12 cellular contexts compared by ENCODE assay signal in genomic region chr19:6220385-6221191, GRCh38. TPM values are rescaled to one million over a fixed set of nuclear protein-coding genes. Genes with fewer than 3 reads are reported as not detected.
DNase-seq lines count a peak whose midpoint lies in the region; ATAC-seq and TF ChIP-seq lines count a peak whose summit lies in the region.
"Had no signal": no experiment of that assay in that cellular context is flagged by ENCODE, and none has a peak within 500 bp of the region (broad histone marks: within the 10 kb centered on the region; RNA-seq: fewer than 3 reads in every experiment).

No MANE protein-coding gene starts in this region.

- H3K27ac ChIP-seq in breast epithelium, result peak overlapping the region; percentile 75 to 78
- H3K27ac ChIP-seq: prostate gland, SK-N-MC had no signal

- H3K9me3 ChIP-seq in breast epithelium (no peaks in the 10 kb centered on the region), skeletal muscle satellite cell (replicated peaks; ENCODE audit: low read length) (no peaks in the 10 kb centered on the region)
- H3K9me3 ChIP-seq: prostate gland had no signal

- peak overlapping the region; percentile 64 for H3K4me2 ChIP-seq in skeletal muscle satellite cell (ENCODE audit: low read length)

- TF ChIP-seq CTCF in CD14-positive monocyte (IDR thresholded peaks at IDR 0.05) (no peak), breast epithelium (IDR thresholded peaks at IDR 0.05) (no peak)

- peaks cover 4% of the 10 kb centered on the region for H3K4me1 Mint-ChIP-seq in CD14-positive monocyte

- no peaks in the 10 kb centered on the region for H3K27me3 ChIP-seq in breast epithelium
- H3K27me3 ChIP-seq in skeletal muscle satellite cell (ENCODE audit: control insufficient read depth, insufficient read depth, low read length), result no peaks in the 10 kb centered on the region

- peaks cover 20 to 66% of the 10 kb centered on the region in 2 donors for H3K36me3 Mint-ChIP-seq in CD14-positive monocyte

- peaks cover 3 to 14% of the 10 kb centered on the region in 2 donors for H3K4me1 ChIP-seq in breast epithelium
- H3K4me1 ChIP-seq in skeletal muscle satellite cell (ENCODE audit: control insufficient read depth, insufficient read depth, low read length), result peaks cover 66% of the 10 kb centered on the region
- H3K4me1 ChIP-seq: prostate gland had no signal

- no peak overlapping the region for H3K27ac Mint-ChIP-seq in CD14-positive monocyte

- ATAC-seq in left ventricle myocardium superior (peak; percentile 42), GM19397 (IDR thresholded peaks at IDR 0.05; ENCODE audit: unreplicated experiment) (no peak)

- H3K9me3 Mint-ChIP-seq in CD14-positive monocyte, result no peaks in the 10 kb centered on the region

- no peak for TF ChIP-seq POLR2A in breast epithelium (IDR thresholded peaks at IDR 0.05)

- intact Hi-C loops in CD14-positive monocyte (cut with micrococcal nuclease) (no loop called here), breast epithelium (cut with DNase I; ENCODE audit: low total_unique reads) (no loop called here), left ventricle myocardium superior (cut with micrococcal nuclease) (no loop called here)

- DNase-seq in CD14-positive monocyte (ENCODE audit: low spot score), result peak; percentile 29
- peak in 1 of 2 donors; percentile 72 for DNase-seq in breast epithelium (ENCODE audit: low spot score in 2 of 2)
- DNase-seq in left ventricle myocardium superior, result peak; percentile 75
- no peak for DNase-seq in COLO829 (ENCODE audit: low spot score)
- no peak for DNase-seq in activated CD8-positive, alpha-beta memory T cell treated with anti-CD3 and anti-CD28 coated beads, Interleukin-2, amount 50 U/mL, for 48 hours
- DNase-seq in NCI-H2081 (lab: John Stamatoyannopoulos, UW), result no peak
- DNase-seq: activated CD4-positive, alpha-beta T cell treated with anti-CD3 and anti-CD28 coated beads for 48 hours; NCI-H1105 had no signal

- H3K36me3 ChIP-seq in breast epithelium (peaks cover under 1% of the 10 kb centered on the region), skeletal muscle satellite cell (ENCODE audit: insufficient read depth, low read length) (peaks cover 44% of the 10 kb centered on the region)

- H3K27me3 Mint-ChIP-seq in CD14-positive monocyte (ENCODE audit: low read depth in 3 of 3), result peaks cover 0 to 3% (median 0%) of the 10 kb centered on the region in 3 donors

- no peak overlapping the region for H3K4me3 Mint-ChIP-seq in CD14-positive monocyte

- H3K4me3 ChIP-seq in breast epithelium (peak overlapping the region in 1 of 3 donors; percentile 26), skeletal muscle satellite cell (ENCODE audit: low read length) (peak overlapping the region; percentile 35)
- H3K4me3 ChIP-seq: prostate gland, SK-N-MC had no signal

- peak overlapping the region; percentile 54 for H3K9ac ChIP-seq in skeletal muscle satellite cell (ENCODE audit: low read depth, low read length)

RNA-seq across cellular contexts. Expression of gene MLLT1, which starts 59.2 kb away (rescaled TPM):
- under 1 TPM; 0.65 to 0.99 TPM for polyA plus RNA-seq in CD14-positive monocyte
- total RNA-seq in breast epithelium, result 10 to 100 TPM; 13.6 to 16.4 (median 13.8) TPM
- total RNA-seq in left ventricle myocardium superior, result 45.8 TPM
- 10.9 and 12.2 TPM in 2 replicates for total RNA-seq in skeletal muscle satellite cell (2012; rRNA removed)

Comparison
In these comparisons a context has a peak if more than half of its experiments do, and no peak if none do; other contexts are left out.
1. DNase-seq: peak in CD14-positive monocyte (single experiment) and left ventricle myocardium superior (single experiment); none in COLO829 (single experiment), activated CD8-positive, alpha-beta memory T cell treated with anti-CD3 and anti-CD28 coated beads, Interleukin-2, amount 50 U/mL, for 48 hours (single experiment) and NCI-H2081 (0 of 2).